Comparison of ENCODE assay signal across 29 cellular contexts in genomic region chr10:124402273-124402672, GRCh38. TPM values are rescaled to one million over a fixed set of nuclear protein-coding genes. Genes with fewer than 3 reads are reported as not detected.
"Had no signal": no experiment of that assay in that cellular context is flagged by ENCODE, and none has a peak within 500 bp of the region (broad histone marks: within the 10 kb centered on the region; RNA-seq: fewer than 3 reads in every experiment).

No MANE protein-coding gene starts in this region.

- H3K27me3 ChIP-seq: left lung, pancreas, sigmoid colon, spleen, tibial nerve, uterus had no signal

- H3K36me3 ChIP-seq: uterus had no signal

- H3K9me3 ChIP-seq: left lung, lower lobe of right lung, pancreas, prostate gland, sigmoid colon, spleen, tibial nerve, uterus had no signal

- H3K27ac ChIP-seq: left lung, lower lobe of right lung, pancreas, prostate gland, sigmoid colon, tibial nerve, uterus had no signal

- ATAC-seq: left cardiac atrium; left lung; lower lobe of right lung; naive thymus-derived CD8-positive, alpha-beta T cell; pancreas; right cardiac atrium; stimulated activated memory B cell treated with anti-CD40 and anti-IgM and Interleukin-4, amounts not matched to agents 10 μg/mL and 1 μg/mL and 100 μg/mL, for 72 hours; stimulated activated naive CD8-positive, alpha-beta T cell treated with anti-CD3 and anti-CD28 coated beads, Interleukin-15, amount 100 ng/mL, for 72 hours had no signal

- H3K4me1 ChIP-seq: left lung, prostate gland, uterus had no signal

- H3K4me3 ChIP-seq: left lung, lower lobe of right lung, pancreas, prostate gland, sigmoid colon, spleen, tibial nerve, uterus had no signal

- DNase-seq: hypothalamus; immature natural killer cell; left cardiac atrium; left lung; lower lobe of right lung; mammary epithelial cell; mesenchymal stem cell; naive thymus-derived CD8-positive, alpha-beta T cell; nucleus accumbens; retina; right cardiac atrium; sigmoid colon; small intestine; spleen; stimulated activated CD4-positive, alpha-beta T cell treated with anti-CD3 and anti-CD28 coated beads, Interleukin-4, amount 100 ng/mL, for 4 hours; stimulated activated CD8-positive, alpha-beta memory T cell treated with anti-CD3 and anti-CD28 coated beads, Interleukin-4, amount 100 ng/mL, for 48 hours; stimulated activated naive CD4-positive, alpha-beta T cell treated with Interleukin-2 at 50 U/mL for 16 hours; stimulated activated naive CD8-positive, alpha-beta T cell treated with anti-CD3 and anti-CD28 coated beads, Interleukin-15, amount 100 ng/mL, for 72 hours; substantia nigra; uterus had no signal

RNA-seq across cellular contexts. Expression of gene NKX1-2, which starts 47.6 kb away (rescaled TPM):
- total RNA-seq: kidney epithelial cell; left cardiac atrium; left lung; liver; lower lobe of right lung; naive thymus-derived CD8-positive, alpha-beta T cell; neural crest cell; osteoblast; pancreas; right cardiac atrium; sigmoid colon; spleen; tibial nerve; ureter; uterus had no signal
- polyA plus RNA-seq: immature natural killer cell; liver; naive thymus-derived CD8-positive, alpha-beta T cell; pancreas; right cardiac atrium; sigmoid colon; spleen had no signal
